8 cellular contexts compared by ENCODE assay signal in genomic region chr1:228405979-228406265, GRCh38. TPM values are rescaled to one million over a fixed set of nuclear protein-coding genes. Genes with fewer than 3 reads are reported as not detected.
DNase-seq lines count a peak whose midpoint lies in the region; ATAC-seq and TF ChIP-seq lines count a peak whose summit lies in the region.

No MANE protein-coding gene starts in this region.

- peak overlapping the region; percentile 77 for H3K27ac Mint-ChIP-seq in osteocyte (ENCODE audit: unreplicated experiment)

- peaks cover 14% of the 10 kb centered on the region for H3K36me3 Mint-ChIP-seq in osteocyte (ENCODE audit: unreplicated experiment)

- TF ChIP-seq CTCF in OCI-LY3 (IDR thresholded peaks at IDR 0.05; ENCODE audit: low read depth, low read length) (no peak), osteocyte (IDR thresholded peaks at IDR 0.05) (no peak)

- peaks cover 43% of the 10 kb centered on the region for H3K4me1 Mint-ChIP-seq in osteocyte (ENCODE audit: unreplicated experiment)

- H3K4me1 ChIP-seq in OCI-LY3 (ENCODE audit: low read length) (peaks cover 22% of the 10 kb centered on the region), esophagus (ENCODE audit: control insufficient read depth in 2 of 2, insufficient read depth in 2 of 2, low read length in 1 of 2) (peaks cover 12 to 32% of the 10 kb centered on the region in 2 donors)

- whole genome bisulfite sequencing in esophagus, 2 donors = 0 to 1% methylated on average over 22 to 25 of the region's 25 CpGs

- peak; percentile 46 for DNase-seq in GM03348 (ENCODE audit: low spot score)
- no peak for DNase-seq in H7
- no peak for DNase-seq in osteocyte (ENCODE audit: extremely low spot score, unreplicated experiment)
- DNase-seq in kidney tubule cell (ENCODE audit: low spot score) = no peak
- no peak for DNase-seq in HEK293T (ENCODE audit: extremely low spot score)

- CTCF ChIA-PET in HEK293T (lab: Yijun Ruan, JAX) = no interaction called here

- peak overlapping the region; percentile 100 for H3K4me2 ChIP-seq in OCI-LY3 (ENCODE audit: low read length)

- peak overlapping the region; percentile 98 for H3K4me3 ChIP-seq in H7 (ENCODE audit: insufficient read depth, low read depth, low read length)
- H3K4me3 ChIP-seq in OCI-LY3 (ENCODE audit: low read length) = peak overlapping the region; percentile 86
- peak overlapping the region; percentile 92 to 98 for H3K4me3 ChIP-seq in esophagus (ENCODE audit: low read depth in 1 of 2, low read length in 2 of 2)

- no peaks in the 10 kb centered on the region for H3K9me3 Mint-ChIP-seq in osteocyte (ENCODE audit: unreplicated experiment)

- H3K36me3 ChIP-seq in H7 (replicated peaks; ENCODE audit: control insufficient read depth, insufficient read depth, low read length) = peaks cover 9% of the 10 kb centered on the region
- peaks cover 35% of the 10 kb centered on the region for H3K36me3 ChIP-seq in OCI-LY3 (replicated peaks; ENCODE audit: low read depth, low read length)
- H3K36me3 ChIP-seq in esophagus (ENCODE audit: control insufficient read depth in 2 of 2, insufficient read depth in 2 of 2, low read length in 1 of 2) = peaks cover 0 to 19% of the 10 kb centered on the region in 2 donors

- H3K27me3 ChIP-seq in H7 (ENCODE audit: control insufficient read depth, insufficient read depth, low read length) = no peaks in the 10 kb centered on the region
- no peaks in the 10 kb centered on the region for H3K27me3 ChIP-seq in OCI-LY3 (ENCODE audit: low read depth, low read length)
- no peaks in the 10 kb centered on the region for H3K27me3 ChIP-seq in esophagus (ENCODE audit: control insufficient read depth in 1 of 2, insufficient read depth in 2 of 2, low read length in 2 of 2)

- no peak for ATAC-seq in HG03571 (IDR thresholded peaks at IDR 0.05; ENCODE audit: unreplicated experiment)

- no peaks in the 10 kb centered on the region for H3K27me3 Mint-ChIP-seq in osteocyte (ENCODE audit: unreplicated experiment)

- no peak overlapping the region for H2AFZ ChIP-seq in OCI-LY3 (ENCODE audit: low read depth, low read length)

- peaks cover 64% of the 10 kb centered on the region for H3K79me2 ChIP-seq in OCI-LY3 (ENCODE audit: low read length)

- H4K20me1 ChIP-seq in OCI-LY3 (ENCODE audit: insufficient read depth, low read length) = peaks cover 40% of the 10 kb centered on the region

- H3K9me3 ChIP-seq in OCI-LY3 (ENCODE audit: insufficient read depth, low read length) (no peaks in the 10 kb centered on the region), esophagus (ENCODE audit: control insufficient read depth in 2 of 2, insufficient read depth in 1 of 2, low read depth in 1 of 2, low read length in 1 of 2) (no peaks in the 10 kb centered on the region)

- peak overlapping the region; percentile 89 for H3K4me3 Mint-ChIP-seq in osteocyte (ENCODE audit: unreplicated experiment)

- peak overlapping the region; percentile 84 for H3K9ac ChIP-seq in OCI-LY3 (ENCODE audit: low read length)

- H3K27ac ChIP-seq in OCI-LY3 (ENCODE audit: low read length) (peak overlapping the region; percentile 53), esophagus (ENCODE audit: low read depth in 2 of 2, low read length in 1 of 2) (peak overlapping the region; percentile 88 to 91)

- POLR2A ChIA-PET in HEK293T (lab: Yijun Ruan, JAX) = interaction anchor here (1.2 to 3.7 kb wide), 7 partner anchors 8 to 323 kb away, joined by 3 to 33 read pairs (median 3); partner anchors contain the start of gene ARF1

TF ChIP-seq in HEK293T, 16 proteins besides CTCF, POLR2A, EP300 and RAD21:
- no peak for TF ChIP-seq L3MBTL2 (conservative IDR thresholded peaks at IDR 0.05)
- no peak for TF ChIP-seq FOXK2 (IDR thresholded peaks at IDR 0.05)
- no peak for TF ChIP-seq CTBP1 (IDR thresholded peaks at IDR 0.05; ENCODE audit: borderline replicate concordance)
- TF ChIP-seq TARDBP (IDR thresholded peaks at IDR 0.05) = no peak
- no peak for TF ChIP-seq FOXA1 (IDR thresholded peaks at IDR 0.05)
- TF ChIP-seq PKNOX1 (IDR thresholded peaks at IDR 0.05) = no peak
- TF ChIP-seq LEF1 (IDR thresholded peaks at IDR 0.05; ENCODE audit: borderline replicate concordance) = no peak
- TF ChIP-seq BHLHE40 (IDR thresholded peaks at IDR 0.05; ENCODE audit: borderline replicate concordance) = no peak
- TF ChIP-seq FOXM1 (IDR thresholded peaks at IDR 0.05; ENCODE audit: borderline replicate concordance) = no peak
- TF ChIP-seq NFRKB (IDR thresholded peaks at IDR 0.05) = no peak
- TF ChIP-seq SP1 (IDR thresholded peaks at IDR 0.05) = no peak
- TF ChIP-seq ZNF384 (IDR thresholded peaks at IDR 0.05) = no peak
- no peak for TF ChIP-seq ARNT (IDR thresholded peaks at IDR 0.05)
- TF ChIP-seq ELF4 (IDR thresholded peaks at IDR 0.05) = no peak
- no peak for TF ChIP-seq SUZ12 (IDR thresholded peaks at IDR 0.05)
- no peak for TF ChIP-seq HDGF (IDR thresholded peaks at IDR 0.05; ENCODE audit: borderline replicate concordance)

RNA-seq across cellular contexts. Expression of gene TRIM11, which starts 0.7 kb away (rescaled TPM):
- total RNA-seq in H7 (2014; rRNA removed; shearing (Covaris generic)) = 39.0 and 50.2 TPM in 2 replicates
- polyA plus RNA-seq in esophagus = 10 to 100 TPM; 13.7 to 15.7 TPM
- 22.0 and 25.2 TPM in 2 replicates for total RNA-seq in osteocyte

RNA-seq across cellular contexts. Expression of gene TRIM17, which starts 10.7 kb away (rescaled TPM):
- 4.9 and 5.6 TPM in 2 replicates for total RNA-seq in H7 (2014; rRNA removed; shearing (Covaris generic))
- polyA plus RNA-seq in esophagus = 1 to 10 TPM; 1.1 to 1.8 TPM
- 1.3 and 1.8 TPM in 2 replicates for total RNA-seq in osteocyte
